In genomic region chr2:96557421-96557820, GRCh38 we compare ENCODE assay signal across 18 cellular contexts. TPM values are rescaled to one million over a fixed set of nuclear protein-coding genes. Genes with fewer than 3 reads are reported as not detected.
DNase-seq lines count a peak whose midpoint lies in the region; ATAC-seq and TF ChIP-seq lines count a peak whose summit lies in the region.
"Not testable (repeated sequence)": the region's sequence is repeated elsewhere in the genome, so short reads cannot be mapped to it uniquely, and the experiment has no call there.
"Had no signal": no experiment of that assay in that cellular context is flagged by ENCODE, and none has a peak within 500 bp of the region (broad histone marks: within the 10 kb centered on the region; RNA-seq: fewer than 3 reads in every experiment).

No MANE protein-coding gene starts in this region.

- not testable (repeated sequence) for H3K27ac ChIP-seq in CD4-positive, alpha-beta T cell (ENCODE audit: low read depth, low read length)
- H3K27ac ChIP-seq in PC-9 = peak overlapping the region; percentile 77
- H3K27ac ChIP-seq in adrenal gland = peak overlapping the region in 3 of 5 donors; percentile 43 to 71 (median 62)
- H3K27ac ChIP-seq in epithelial cell of prostate = peak overlapping the region; percentile 47
- H3K27ac ChIP-seq in osteoblast (ENCODE audit: low read depth, low read length) = peak overlapping the region; percentile 56

- H3K27me3 Mint-ChIP-seq in CD4-positive, alpha-beta T cell; activated CD4-positive, alpha-beta T cell treated with anti-CD3 and anti-CD28 coated beads for 36 hours; activated T-cell treated with anti-CD3 and anti-CD28 coated beads, Interleukin-2, amount 50 U/mL, for 72 hours (ENCODE audit: low read depth); stimulated activated naive B cell treated with anti-CD40 and anti-IgM and Interleukin-4, amounts not matched to agents 10 μg/mL and 1 μg/mL and 100 μg/mL, for 72 hours: not testable (repeated sequence)

- POLR2A ChIA-PET in CD4-positive, alpha-beta T cell (lab: Charles Lee) = interaction anchor here (1.8 kb wide), 1 partner anchor 20 kb away, joined by 6 read pairs; no protein-coding TSS in a partner anchor
- POLR2A ChIA-PET in PC-9 (lab: Charles Lee; ENCODE audit: unreplicated experiment) = not testable (repeated sequence)
- POLR2A ChIA-PET in activated CD4-positive, alpha-beta T cell treated with anti-CD3 and anti-CD28 coated beads for 36 hours (lab: Charles Lee) = interaction anchor here (0.6 to 6.5 kb wide), 2 partner anchors 19 to 361 kb away, joined by 7 to 58 read pairs; partner anchors contain the start of gene ARID5A

- not testable (repeated sequence) for H3K9me3 ChIP-seq in CD4-positive, alpha-beta T cell (ENCODE audit: control insufficient read depth, low read length); PC-9 (ENCODE audit: insufficient read depth, low read depth); adrenal gland (replicated peaks in 1 of 3); osteoblast (ENCODE audit: low read depth, low read length)

- H3F3A ChIP-seq in PC-9 (ENCODE audit: insufficient read depth, low read depth) = peaks cover 24% of the 10 kb centered on the region

- H3K27me3 ChIP-seq in CD4-positive, alpha-beta T cell (ENCODE audit: control insufficient read depth, insufficient read depth, low read length); PC-9 (ENCODE audit: insufficient read depth, low read depth); adrenal gland; osteoblast (ENCODE audit: insufficient read depth, low read length): not testable (repeated sequence)

- H4K20me1 ChIP-seq in PC-9 (ENCODE audit: insufficient read depth); osteoblast (ENCODE audit: insufficient read depth, low read length): not testable (repeated sequence)

- not testable (repeated sequence) for TF ChIP-seq POLR2A in adrenal gland (IDR thresholded peaks at IDR 0.05)

- intact Hi-C loops in CD4-positive, alpha-beta T cell (cut with DNase I, micrococcal nuclease) = not testable (repeated sequence)
- intact Hi-C loops in PC-9 (cut with micrococcal nuclease; ENCODE audit: unreplicated experiment) = loop anchor here (2.0 to 5.0 kb wide), 2 partner anchors 243 to 365 kb away; no protein-coding TSS in a partner anchor
- intact Hi-C loops in activated CD4-positive, alpha-beta T cell treated with anti-CD3 and anti-CD28 coated beads for 36 hours (cut with DNase I, micrococcal nuclease) = loop anchor here in 1 of 2 experiments (1.0 kb wide), 1 partner anchor 21 kb away; the partner anchor contains the start of gene ARID5A
- intact Hi-C loops in adrenal gland (cut with DNase I) = loop anchor here in 1 of 2 donors (10.0 kb wide), 1 partner anchor 397 kb away; no protein-coding TSS in a partner anchor

- CTCF ChIA-PET in CD4-positive, alpha-beta T cell (lab: Charles Lee) = interaction anchor here (0.7 to 1.9 kb wide), 2 partner anchors 29 to 49 kb away, joined by 3 to 4 read pairs; no protein-coding TSS in a partner anchor
- CTCF ChIA-PET in PC-9 (lab: Charles Lee) = not testable (repeated sequence)
- CTCF ChIA-PET in activated CD4-positive, alpha-beta T cell treated with anti-CD3 and anti-CD28 coated beads for 36 hours (lab: Charles Lee) = interaction anchor here (0.7 to 6.8 kb wide), 12 partner anchors 9 to 252 kb away, joined by 3 to 95 read pairs (median 4); partner anchors contain the start of gene ARID5A

- H3K4me2 ChIP-seq in PC-9 = peak overlapping the region; percentile 28
- not testable (repeated sequence) for H3K4me2 ChIP-seq in osteoblast (ENCODE audit: insufficient read depth, low read length)

- H3K9me3 Mint-ChIP-seq in CD4-positive, alpha-beta T cell; activated CD4-positive, alpha-beta T cell treated with anti-CD3 and anti-CD28 coated beads for 36 hours (ENCODE audit: low read depth); stimulated activated naive B cell treated with anti-CD40 and anti-IgM and Interleukin-4, amounts not matched to agents 10 μg/mL and 1 μg/mL and 100 μg/mL, for 72 hours: not testable (repeated sequence)
- H3K9me3 Mint-ChIP-seq in activated T-cell treated with anti-CD3 and anti-CD28 coated beads, Interleukin-2, amount 50 U/mL, for 72 hours = peaks cover 2 to 11% of the 10 kb centered on the region in 2 donors

- not testable (repeated sequence) for H3K4me3 ChIP-seq in PC-9; adrenal gland; osteoblast (ENCODE audit: insufficient read depth, low read length)

- not testable (repeated sequence) for DNase-seq in CD4-positive, alpha-beta T cell; PC-9; activated CD4-positive, alpha-beta T cell treated with anti-CD3 and anti-CD28 coated beads for 36 hours; activated T-cell treated with anti-CD3 and anti-CD28 coated beads, Interleukin-2, amount 50 U/mL, for 72 hours; adrenal gland; epithelial cell of prostate (ENCODE audit: low read depth, low spot score); stimulated activated naive B cell treated with anti-CD40 and anti-IgM and Interleukin-4, amounts not matched to agents 10 μg/mL and 1 μg/mL and 100 μg/mL, for 72 hours
- peak; percentile 22 for DNase-seq in osteoblast (ENCODE audit: insufficient read length, low spot score, missing footprints)

- ATAC-seq in CD4-positive, alpha-beta T cell (ENCODE audit: poor library complexity); activated CD4-positive, alpha-beta T cell treated with anti-CD3 and anti-CD28 coated beads for 36 hours; activated T-cell treated with anti-CD3 and anti-CD28 coated beads, Interleukin-2, amount 50 U/mL, for 72 hours (replicated peaks in 1 of 2); stimulated activated naive B cell treated with anti-CD40 and anti-IgM and Interleukin-4, amounts not matched to agents 10 μg/mL and 1 μg/mL and 100 μg/mL, for 72 hours (replicated peaks): not testable (repeated sequence)

- WGBS in adrenal gland, 4 donors = 56 to 69% (median 61%) methylated on average over 6 of the region's 6 CpGs

- not testable (repeated sequence) for H2AFZ ChIP-seq in PC-9; osteoblast (ENCODE audit: low read length)

- not testable (repeated sequence) for H3K79me2 ChIP-seq in PC-9 (ENCODE audit: low read depth); osteoblast (ENCODE audit: insufficient read depth, low read length)

- H3K4me1 Mint-ChIP-seq in CD4-positive, alpha-beta T cell (ENCODE audit: low read depth) = peaks cover 29% of the 10 kb centered on the region
- peaks cover 26% of the 10 kb centered on the region for H3K4me1 Mint-ChIP-seq in activated CD4-positive, alpha-beta T cell treated with anti-CD3 and anti-CD28 coated beads for 36 hours
- H3K4me1 Mint-ChIP-seq in activated T-cell treated with anti-CD3 and anti-CD28 coated beads, Interleukin-2, amount 50 U/mL, for 72 hours (ENCODE audit: low read depth) = peaks cover 49% of the 10 kb centered on the region
- H3K4me1 Mint-ChIP-seq in stimulated activated naive B cell treated with anti-CD40 and anti-IgM and Interleukin-4, amounts not matched to agents 10 μg/mL and 1 μg/mL and 100 μg/mL, for 72 hours = peaks cover 33 to 42% of the 10 kb centered on the region in 2 donors

- not testable (repeated sequence) for TF ChIP-seq CTCF in CD4-positive, alpha-beta T cell (IDR thresholded peaks at IDR 0.05); PC-9 (conservative IDR thresholded peaks at IDR 0.05); adrenal gland (IDR thresholded peaks at IDR 0.05); osteoblast (IDR thresholded peaks at IDR 0.05; ENCODE audit: extremely low read depth, low read depth, low read length)

- H3K9me2 ChIP-seq in PC-9 (ENCODE audit: insufficient read depth) = not testable (repeated sequence)

- not testable (repeated sequence) for H3K36me3 Mint-ChIP-seq in CD4-positive, alpha-beta T cell (ENCODE audit: low read depth); activated CD4-positive, alpha-beta T cell treated with anti-CD3 and anti-CD28 coated beads for 36 hours (ENCODE audit: low read depth)
- peaks cover 11 to 14% of the 10 kb centered on the region in 2 donors for H3K36me3 Mint-ChIP-seq in activated T-cell treated with anti-CD3 and anti-CD28 coated beads, Interleukin-2, amount 50 U/mL, for 72 hours (ENCODE audit: insufficient read depth in 2 of 2)
- peaks cover 21 to 29% of the 10 kb centered on the region in 2 donors for H3K36me3 Mint-ChIP-seq in stimulated activated naive B cell treated with anti-CD40 and anti-IgM and Interleukin-4, amounts not matched to agents 10 μg/mL and 1 μg/mL and 100 μg/mL, for 72 hours

- H3K4me3 Mint-ChIP-seq in CD4-positive, alpha-beta T cell; activated CD4-positive, alpha-beta T cell treated with anti-CD3 and anti-CD28 coated beads for 36 hours; stimulated activated naive B cell treated with anti-CD40 and anti-IgM and Interleukin-4, amounts not matched to agents 10 μg/mL and 1 μg/mL and 100 μg/mL, for 72 hours: not testable (repeated sequence)
- H3K4me3 Mint-ChIP-seq in activated T-cell treated with anti-CD3 and anti-CD28 coated beads, Interleukin-2, amount 50 U/mL, for 72 hours = peak overlapping the region in 1 of 2 donors; percentile 18

- BruUV-seq in PC-9 (replicated peaks; lab: Mats Ljungman, UMichigan) = not testable (repeated sequence)

- H3K36me3 ChIP-seq in PC-9 (ENCODE audit: low read depth); adrenal gland (replicated peaks in 1 of 2); osteoblast (ENCODE audit: insufficient read depth, low read length): not testable (repeated sequence)

- peak overlapping the region; percentile 77 for H3K27ac Mint-ChIP-seq in CD4-positive, alpha-beta T cell
- H3K27ac Mint-ChIP-seq in activated CD4-positive, alpha-beta T cell treated with anti-CD3 and anti-CD28 coated beads for 36 hours = peak overlapping the region; percentile 58
- H3K27ac Mint-ChIP-seq in activated T-cell treated with anti-CD3 and anti-CD28 coated beads, Interleukin-2, amount 50 U/mL, for 72 hours = peak overlapping the region; percentile 83
- peak overlapping the region; percentile 75 for H3K27ac Mint-ChIP-seq in stimulated activated naive B cell treated with anti-CD40 and anti-IgM and Interleukin-4, amounts not matched to agents 10 μg/mL and 1 μg/mL and 100 μg/mL, for 72 hours

- H3K4me1 ChIP-seq in PC-9 (replicated peaks; ENCODE audit: insufficient read depth) = peaks cover 30% of the 10 kb centered on the region
- H3K4me1 ChIP-seq in adrenal gland (replicated peaks in 1 of 2) = not testable (repeated sequence)
- peaks cover 11% of the 10 kb centered on the region for H3K4me1 ChIP-seq in osteoblast (ENCODE audit: insufficient read depth, low read length)

RNA-seq across cellular contexts. Expression of gene ARID5A, which starts 20.9 kb away (rescaled TPM):
- total RNA-seq in CD4-positive, alpha-beta T cell = 100 to 1,000 TPM; 326 to 342 TPM
- total RNA-seq in PC-9 (2021) (5.1 and 6.0 TPM in 2 replicates), adrenal gland (10 to 100 TPM in 6 of 8 donors, 1 to 10 TPM in 2; 9.0 to 25.4 (median 14.3) TPM), osteoblast (7.6 and 9.7 TPM in 2 replicates)
- 100 to 1,000 TPM; 179 to 191 TPM for total RNA-seq in activated CD4-positive, alpha-beta T cell treated with anti-CD3 and anti-CD28 coated beads for 36 hours
- 100 to 1,000 TPM; 424 to 433 TPM for total RNA-seq in activated T-cell treated with anti-CD3 and anti-CD28 coated beads, Interleukin-2, amount 50 U/mL, for 72 hours
- polyA plus RNA-seq in adrenal gland = 10 to 100 TPM in 2 of 3 donors, 1 to 10 TPM in 1; 1.3 to 39.6 (median 26.1) TPM

RNA-seq across cellular contexts. Expression of gene NEURL3, which starts 52.3 kb away (rescaled TPM):
- not detected for total RNA-seq in CD4-positive, alpha-beta T cell
- total RNA-seq in PC-9 (2021) (0.48 and 0.63 TPM in 2 replicates), adrenal gland (under 1 TPM in 1 of 8 donors, not detected in 7; 0.41 TPM), osteoblast (0.29 TPM in 1 of 2 replicates, not detected in the other)
- total RNA-seq in activated CD4-positive, alpha-beta T cell treated with anti-CD3 and anti-CD28 coated beads for 36 hours = under 1 TPM; 0.33 to 0.41 TPM
- total RNA-seq in activated T-cell treated with anti-CD3 and anti-CD28 coated beads, Interleukin-2, amount 50 U/mL, for 72 hours = 1 to 10 TPM; 4.4 to 5.3 TPM
- polyA plus RNA-seq in adrenal gland = under 1 TPM in 2 of 3 donors, not detected in 1; 0.03 to 0.24 TPM
- total RNA-seq: GM23338, H9, HFFc6, HT1080, K562, OCI-LY7, Right ventricle myocardium superior, SJSA1 had no signal
- polyA plus RNA-seq: AG04450; CD4-positive, alpha-beta memory T cell; K562 had no signal

Comparison
In these comparisons a context has a peak if more than half of its experiments do, and no peak if none do; other contexts are left out.
1. RNA of gene ARID5A, which starts 20.9 kb away (total RNA-seq): 424 to 433 TPM in activated T-cell treated with anti-CD3 and anti-CD28 coated beads, Interleukin-2, amount 50 U/mL, for 72 hours, 326 to 342 TPM in CD4-positive, alpha-beta T cell and 179 to 191 TPM in activated CD4-positive, alpha-beta T cell treated with anti-CD3 and anti-CD28 coated beads for 36 hours; 9.0 to 25.4 TPM in adrenal gland, 7.6 to 9.7 TPM in osteoblast and 5.1 to 6.0 TPM in PC-9; every median in the first group is over 4 times any median in the second.
2. Peak in every context shown above with its lines, with median percentiles within 50 percentile points of each other: H3K27ac Mint-ChIP-seq.